27 cellular contexts compared by ENCODE assay signal in the genomic region with DNA sequence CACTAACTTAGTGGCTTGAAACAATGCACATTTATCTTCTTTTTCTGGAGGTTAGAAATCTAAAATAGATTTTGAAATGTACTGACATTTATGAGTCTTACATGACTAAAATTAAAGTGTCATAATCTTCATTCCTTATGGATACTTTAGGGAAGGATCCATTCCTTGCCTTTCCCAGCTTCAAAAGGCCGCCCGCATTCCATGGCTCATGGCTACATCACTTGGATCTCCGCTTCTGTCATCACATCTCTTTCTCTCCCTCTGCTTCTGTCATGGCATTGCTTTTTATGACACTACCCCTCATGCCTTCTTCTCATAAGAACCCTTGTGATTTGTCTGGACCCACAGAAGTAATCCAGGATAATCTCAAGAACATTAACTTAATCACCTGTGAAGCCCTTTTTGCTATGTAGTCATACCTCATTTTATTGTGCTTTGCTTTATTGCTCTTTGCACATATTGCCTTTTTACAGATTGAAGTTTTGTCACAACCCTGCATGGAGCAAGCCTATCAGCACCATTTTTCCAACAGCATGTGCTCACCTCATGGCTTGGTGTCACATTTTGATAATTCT.
"Had no signal": no experiment of that assay in that cellular context is flagged by ENCODE, and none has a peak within 500 bp of the region (broad histone marks: within the 10 kb centered on the region; RNA-seq: fewer than 3 reads in every experiment).

No MANE protein-coding gene starts in this region.

- H3K27ac ChIP-seq: colonic mucosa, epithelial cell of prostate, esophagus squamous epithelium, gastrocnemius medialis, heart left ventricle, hepatocyte, lower lobe of right lung had no signal

- H3K4me1 ChIP-seq: colonic mucosa, esophagus squamous epithelium, gastrocnemius medialis, heart left ventricle, lower lobe of right lung had no signal

- H3K9me3 ChIP-seq: colonic mucosa, lower lobe of right lung had no signal

- H3K4me2 ChIP-seq: hepatocyte had no signal

- FAIRE-seq: endometrium, kidney had no signal

- H3K4me1 Mint-ChIP-seq: immature natural killer cell, mesothelial cell of epicardium, naive B cell had no signal

- H3K27me3 ChIP-seq: colonic mucosa, esophagus squamous epithelium, gastrocnemius medialis, heart left ventricle, hepatocyte had no signal

- H3K27me3 Mint-ChIP-seq: dendritic cell treated with granulocyte-macrophage colony-stimulating factor and Interleukin-4, amounts not matched to agents 40 ng/mL and 50 ng/mL, for 4 days; effector memory CD8-positive, alpha-beta T cell; naive B cell had no signal

- H3K79me2 ChIP-seq: hepatocyte had no signal

- DNase-seq: colonic mucosa; cortex of kidney; effector CD8-positive, alpha-beta T cell; effector memory CD8-positive, alpha-beta T cell; endodermal cell; erythroblast; esophagus squamous epithelium; foreskin fibroblast; foreskin melanocyte; gastrocnemius medialis; heart left ventricle; hypothalamus; immature natural killer cell; islet precursor cell; kidney; kidney glomerular epithelial cell; left colon; left ventricle myocardium superior; lower lobe of right lung; mesenchymal stem cell; mucosa of descending colon; naive B cell had no signal

- H3K36me3 ChIP-seq: colonic mucosa, esophagus squamous epithelium, gastrocnemius medialis, heart left ventricle, lower lobe of right lung had no signal

- H2AFZ ChIP-seq: hepatocyte had no signal

- H3K4me3 ChIP-seq: colonic mucosa, esophagus squamous epithelium, gastrocnemius medialis, heart left ventricle, hepatocyte, lower lobe of right lung, mucosa of descending colon had no signal

- H3K36me3 Mint-ChIP-seq: mesothelial cell of epicardium, naive B cell had no signal

- H3K27ac Mint-ChIP-seq: dendritic cell treated with granulocyte-macrophage colony-stimulating factor and Interleukin-4, amounts not matched to agents 40 ng/mL and 50 ng/mL, for 4 days; effector memory CD8-positive, alpha-beta T cell; endodermal cell; immature natural killer cell; mesothelial cell of epicardium; naive B cell had no signal

- H3K4me3 Mint-ChIP-seq: dendritic cell treated with granulocyte-macrophage colony-stimulating factor and Interleukin-4, amounts not matched to agents 40 ng/mL and 50 ng/mL, for 4 days; effector memory CD8-positive, alpha-beta T cell; endodermal cell; immature natural killer cell; mesothelial cell of epicardium; naive B cell had no signal
